In genomic region chr18:76811530-76811929, GRCh38 we compare ENCODE assay signal across 7 cellular contexts.
DNase-seq lines count a peak whose midpoint lies in the region; ATAC-seq, FAIRE-seq and TF ChIP-seq lines count a peak whose summit lies in the region.
"Not testable (repeated sequence)": the region's sequence is repeated elsewhere in the genome, so short reads cannot be mapped to it uniquely, and the experiment has no call there.

No MANE protein-coding gene starts in this region.

- ATAC-seq in GM18505 (IDR thresholded peaks at IDR 0.05; ENCODE audit: unreplicated experiment) (peak; percentile 65), GM21717 (IDR thresholded peaks at IDR 0.05; ENCODE audit: unreplicated experiment) (peak; percentile 71), HG03025 (IDR thresholded peaks at IDR 0.05; ENCODE audit: low FRiP score, unreplicated experiment) (peak; percentile 66), HG03520 (IDR thresholded peaks at IDR 0.05; ENCODE audit: unreplicated experiment) (peak; percentile 62)

- not testable (repeated sequence) for TF ChIP-seq POLR2A in GM18505 (IDR thresholded peaks at IDR 0.05; ENCODE audit: borderline replicate concordance, extremely low read depth, insufficient read depth, insufficient read length)

- DNase-seq in GM19239 (ENCODE audit: insufficient read length, low spot score) = not testable (repeated sequence)
- DNase-seq in NOMO-1 treated with DMSO at 0.1 percent for 48 hours (lab: John Stamatoyannopoulos, UW; ENCODE audit: unreplicated experiment) = peak; percentile 62
- peak; percentile 20 for DNase-seq in activated CD8-positive, alpha-beta memory T cell treated with anti-CD3 and anti-CD28 coated beads, Interleukin-2, amount 50 U/mL, for 48 hours

- FAIRE-seq in GM19239 (lab: Jason Lieb, UNC) = peak; percentile 23
